Comparison of ENCODE assay signal across 10 cellular contexts in genomic region chr12:94435511-94435927, GRCh38. TPM values are rescaled to one million over a fixed set of nuclear protein-coding genes. Genes with fewer than 3 reads are reported as not detected.
DNase-seq lines count a peak whose midpoint lies in the region; ATAC-seq and TF ChIP-seq lines count a peak whose summit lies in the region.
"Had no signal": no experiment of that assay in that cellular context is flagged by ENCODE, and none has a peak within 500 bp of the region (broad histone marks: within the 10 kb centered on the region; RNA-seq: fewer than 3 reads in every experiment).

No MANE protein-coding gene starts in this region.

- peak overlapping the region; percentile 37 for H3K27ac ChIP-seq in Karpas-422 (ENCODE audit: low read length)
- peak overlapping the region; percentile 32 for H3K27ac ChIP-seq in cingulate gyrus (ENCODE audit: low read depth, low read length)
- H3K27ac ChIP-seq in psoas muscle = no peak overlapping the region
- H3K27ac ChIP-seq: 22Rv1 had no signal

- DNase-seq in DMS 273 (lab: John Stamatoyannopoulos, UW; ENCODE audit: unreplicated experiment) (peak; percentile 10), DMS 273 treated with DMSO at 0.1 percent for 48 hours (lab: John Stamatoyannopoulos, UW) (no peak), Karpas-422 (no peak), psoas muscle (no peak), H7 (no peak), NCI-H1105 treated with DMSO at 0.1 percent for 48 hours (lab: John Stamatoyannopoulos, UW) (no peak)
- DNase-seq in activated CD8-positive, alpha-beta memory T cell treated with anti-CD3 and anti-CD28 coated beads for 24 hours = no peak
- DNase-seq: T-helper 9 cell had no signal

- H3K9ac ChIP-seq in Karpas-422 (ENCODE audit: low read length) = no peak overlapping the region

- H3K27me3 ChIP-seq in Karpas-422 (ENCODE audit: low read length) (no peaks in the 10 kb centered on the region), psoas muscle (ENCODE audit: insufficient read depth in 3 of 3, low read length in 2 of 3) (no peaks in the 10 kb centered on the region), H7 (ENCODE audit: control insufficient read depth, insufficient read depth, low read length) (no peaks in the 10 kb centered on the region)

- 17 to 26% (median 22%) methylated on average over 5 of the region's 5 CpGs for WGBS in psoas muscle, 3 donors

- peaks cover 98% of the 10 kb centered on the region for H3K79me2 ChIP-seq in Karpas-422 (ENCODE audit: low read length)

- peaks cover 11% of the 10 kb centered on the region for H3K9me3 ChIP-seq in Karpas-422 (ENCODE audit: low read length)
- peaks cover 6% of the 10 kb centered on the region for H3K9me3 ChIP-seq in psoas muscle

- peak; percentile 30 to 46 (median 44) for ATAC-seq in psoas muscle

- H3K4me2 ChIP-seq in Karpas-422 (ENCODE audit: low read depth, low read length, poor library complexity, severe bottlenecking) = peak overlapping the region; percentile 9

- H2AFZ ChIP-seq in Karpas-422 (ENCODE audit: low read length) = no peak overlapping the region

- H4K20me1 ChIP-seq in Karpas-422 (ENCODE audit: insufficient read depth, low read depth, low read length) = no peaks in the 10 kb centered on the region

- H3K4me1 ChIP-seq in Karpas-422 (ENCODE audit: low read length) (peaks cover 12% of the 10 kb centered on the region), psoas muscle (peaks cover 20% of the 10 kb centered on the region)

- H3K4me3 ChIP-seq in Karpas-422 (ENCODE audit: low read length) (no peak overlapping the region), psoas muscle (no peak overlapping the region), H7 (ENCODE audit: insufficient read depth, low read depth, low read length) (no peak overlapping the region)

- TF ChIP-seq CTCF in psoas muscle (IDR thresholded peaks at IDR 0.05) = no peak

- H3K36me3 ChIP-seq in Karpas-422 (ENCODE audit: insufficient read depth, low read length) (peaks cover 35% of the 10 kb centered on the region), psoas muscle (ENCODE audit: insufficient read depth in 1 of 2, low read depth in 1 of 2) (peaks cover 0 to 3% of the 10 kb centered on the region in 2 donors), H7 (replicated peaks; ENCODE audit: control insufficient read depth, insufficient read depth, low read length) (no peaks in the 10 kb centered on the region)

- intact Hi-C loops in psoas muscle (cut with DNase I) = loop anchor here in 1 of 2 donors (10.0 kb wide), 1 partner anchor 291 kb away; the partner anchor contains the start of gene PLXNC1

- no peaks in the 10 kb centered on the region for H3K9me2 ChIP-seq in Karpas-422 (replicated peaks; ENCODE audit: insufficient read depth, low read length)

RNA-seq across cellular contexts. Expression of gene CEP83, which starts 24.1 kb away (rescaled TPM):
- 42.4 and 102 TPM in 2 replicates for total RNA-seq in Karpas-422 (2014; rRNA removed; shearing (Covaris generic); ENCODE audit: low replicate concordance)
- 1 to 10 TPM; 6.5 to 8.4 (median 7.5) TPM for total RNA-seq in psoas muscle
- polyA plus RNA-seq in psoas muscle = 1 to 10 TPM; 3.4 to 5.6 (median 4.2) TPM
- total RNA-seq in H7 (2014; rRNA removed; shearing (Covaris generic)) = 10.9 and 12.7 TPM in 2 replicates
